19 cellular contexts compared by ENCODE assay signal in genomic region chr4:83846193-83846830, GRCh38.
DNase-seq lines count a peak whose midpoint lies in the region; ATAC-seq, FAIRE-seq and TF ChIP-seq lines count a peak whose summit lies in the region.
"Had no signal": no experiment of that assay in that cellular context is flagged by ENCODE, and none has a peak within 500 bp of the region (broad histone marks: within the 10 kb centered on the region; RNA-seq: fewer than 3 reads in every experiment).

No MANE protein-coding gene starts in this region.

- H4K20me1 ChIP-seq in HepG2 (ENCODE audit: insufficient read depth, low read length) (no peaks in the 10 kb centered on the region), K562 (replicated peaks; ENCODE audit: control insufficient read depth, insufficient read depth, low read length) (no peaks in the 10 kb centered on the region)

- 29% methylated on average over 3 of the region's 3 CpGs for WGBS in HepG2 (ENCODE audit: low lambda C conversion rate)
- WGBS in right lobe of liver (ENCODE audit: insufficient coverage, low coverage, low lambda C conversion rate, missing lambda C conversion rate) = 60% methylated on average over 3 of the region's 3 CpGs
- 0% methylated on average over 3 of the region's 3 CpGs for WGBS in K562 (ENCODE audit: insufficient coverage, low coverage, missing lambda C conversion rate)
- 80% methylated on average over 3 of the region's 3 CpGs for WGBS in esophagus muscularis mucosa

- H3K27me3 ChIP-seq in HepG2 (ENCODE audit: control insufficient read depth in 1 of 2, insufficient read depth in 2 of 2, low read length in 2 of 2) (no peaks in the 10 kb centered on the region), right lobe of liver (no peaks in the 10 kb centered on the region), K562 (ENCODE audit: control insufficient read depth in 2 of 2, insufficient read depth in 2 of 2, low read length in 2 of 2) (peaks cover 0 to 3% of the 10 kb centered on the region in 2 experiments; a peak in 1 of 5 replicates), esophagus muscularis mucosa (no peaks in the 10 kb centered on the region)
- H3K27me3 ChIP-seq: BE2C had no signal

- H3K4me2 ChIP-seq in HepG2 (ENCODE audit: low read depth, low read length) = no peak overlapping the region
- H3K4me2 ChIP-seq in K562 (ENCODE audit: insufficient read depth, low read length) = no peak overlapping the region

- in situ Hi-C loops in HepG2 (cut with HindIII; ENCODE audit: extremely low pct_ligation_motif_present, low pct_unique_long_range_greater_than_20kb) (no loop called here), K562 (cut with MboI) (no loop called here)

- TF ChIP-seq CTCF in HepG2 (CRISPR knock-in tag; IDR thresholded peaks at IDR 0.05) = no peak
- no peak for TF ChIP-seq CTCF in right lobe of liver (IDR thresholded peaks at IDR 0.05)
- peak in 2 of 3 experiments; percentile 22 to 34; a peak in 2 of 6 replicates for TF ChIP-seq CTCF in K562 (IDR thresholded peaks at IDR 0.05 in 2 of 3, conservative IDR thresholded peaks at IDR 0.05 in 1 of 3; ENCODE audit: insufficient read depth in 2 of 3, low read depth in 1 of 3, low read length in 3 of 3)
- TF ChIP-seq CTCF in esophagus muscularis mucosa (IDR thresholded peaks at IDR 0.05) = no peak
- no peak for TF ChIP-seq CTCF in RWPE1 (conservative IDR thresholded peaks at IDR 0.05; ENCODE audit: low read depth)

- H3K27ac ChIP-seq in HepG2 (ENCODE audit: extremely low read length, insufficient read depth, low read length) = no peak overlapping the region
- no peak overlapping the region for H3K27ac ChIP-seq in right lobe of liver
- H3K27ac ChIP-seq in K562 (ENCODE audit: extremely low read depth, low read depth, low read length) = no peak overlapping the region
- H3K27ac ChIP-seq in esophagus muscularis mucosa (replicated peaks in 1 of 4) = no peak overlapping the region
- no peak overlapping the region for H3K27ac ChIP-seq in RWPE1

- BruUV-seq in HepG2 (replicated peaks; lab: Mats Ljungman, UMichigan) (no TSS peak), K562 (replicated peaks; lab: Mats Ljungman, UMichigan) (no TSS peak)

- H3K79me2 ChIP-seq in HepG2 (ENCODE audit: insufficient read depth, low read length) = no peaks in the 10 kb centered on the region
- no peaks in the 10 kb centered on the region for H3K79me2 ChIP-seq in K562 (ENCODE audit: control insufficient read depth, insufficient read depth, low read length)

- H3K9me3 ChIP-seq in HepG2 (ENCODE audit: low read length) = no peaks in the 10 kb centered on the region
- no peaks in the 10 kb centered on the region for H3K9me3 ChIP-seq in right lobe of liver
- H3K9me3 ChIP-seq in K562 (replicated peaks; ENCODE audit: control insufficient read depth, insufficient read depth, low read depth, low read length) = no peaks in the 10 kb centered on the region
- H3K9me3 ChIP-seq in esophagus muscularis mucosa = no peaks in the 10 kb centered on the region
- H3K9me3 ChIP-seq: BE2C had no signal

- H3K9me1 ChIP-seq in K562 (ENCODE audit: control insufficient read depth, insufficient read depth, low read length) = no peaks in the 10 kb centered on the region

- CTCF ChIA-PET in HepG2 (lab: Yijun Ruan, JAX; ENCODE audit: low intra/inter-chr PET ratio, low total read pairs) (no interaction called here), K562 (lab: Yijun Ruan, JAX; ENCODE audit: low intra/inter-chr PET ratio) (no interaction called here), RWPE1 (lab: Yijun Ruan, JAX) (no interaction called here)

- H3K36me3 ChIP-seq in HepG2 (replicated peaks in 1 of 2; ENCODE audit: control insufficient read depth in 1 of 2, insufficient read depth in 2 of 2, low read length in 2 of 2) (no peaks in the 10 kb centered on the region), right lobe of liver (no peaks in the 10 kb centered on the region), K562 (ENCODE audit: control insufficient read depth, insufficient read depth, low read length) (no peaks in the 10 kb centered on the region), esophagus muscularis mucosa (no peaks in the 10 kb centered on the region)
- H3K36me3 ChIP-seq: BE2C had no signal

- DNase-seq in HepG2 (ENCODE audit: low spot score) (no peak), right lobe of liver (no peak), K562 (ENCODE audit: extremely low read depth in 1 of 4, low spot score in 3 of 4) (no peak), esophagus muscularis mucosa (ENCODE audit: extremely low spot score) (peak; percentile 90), RWPE1 (ENCODE audit: low spot score) (no peak)
- DNase-seq: ACHN; BE2C; C1 segment of cervical spinal cord; CD4-positive, CD25-positive, alpha-beta regulatory T cell; CD8-positive, alpha-beta memory T cell; COR-L47; GOT3; H9 had no signal

- TF ChIP-seq RAD21 in HepG2 (CRISPR knock-in tag; IDR thresholded peaks at IDR 0.05) (no peak), K562 (CRISPR knock-in tag; conservative IDR thresholded peaks at IDR 0.05 in 1 of 2, IDR thresholded peaks at IDR 0.05 in 1 of 2) (peak; percentile 20 to 49; a peak in 2 of 4 replicates)

- H3K4me1 ChIP-seq in HepG2 (ENCODE audit: insufficient read depth, low read length) (peaks cover 12% of the 10 kb centered on the region), right lobe of liver (no peaks in the 10 kb centered on the region), K562 (replicated peaks in 1 of 2; ENCODE audit: control insufficient read depth in 2 of 2, insufficient read depth in 2 of 2, low read length in 2 of 2) (no peaks in the 10 kb centered on the region), esophagus muscularis mucosa (no peaks in the 10 kb centered on the region)
- H3K4me1 ChIP-seq: BE2C had no signal

- POLR2A ChIA-PET in HepG2 (lab: Yijun Ruan, JAX) = no interaction called here
- POLR2A ChIA-PET in K562 (lab: Yijun Ruan, JAX) = no interaction called here
- POLR2A ChIA-PET in RWPE1 (lab: Yijun Ruan, JAX; ENCODE audit: low non-redundant PET) = no interaction called here

- H2AFZ ChIP-seq in HepG2 (ENCODE audit: low read length) (no peak overlapping the region), K562 (ENCODE audit: low read depth, low read length) (no peak overlapping the region)

- TF ChIP-seq POLR2A in HepG2 (IDR thresholded peaks at IDR 0.05; ENCODE audit: insufficient read depth in 1 of 2, low read depth in 2 of 2, low read length in 2 of 2) (no peak), right lobe of liver (IDR thresholded peaks at IDR 0.05) (no peak), K562 (conservative IDR thresholded peaks at IDR 0.05) (no peak), esophagus muscularis mucosa (IDR thresholded peaks at IDR 0.05; ENCODE audit: low read depth) (no peak)

- ATAC-seq in HepG2 (no peak), right lobe of liver (no peak), K562 (no peak), GM21515 (IDR thresholded peaks at IDR 0.05; ENCODE audit: unreplicated experiment) (no peak), HG02973 (IDR thresholded peaks at IDR 0.05; ENCODE audit: unreplicated experiment) (no peak)

- FAIRE-seq in HepG2 (lab: Jason Lieb, UNC) = no peak
- FAIRE-seq in K562 (lab: Jason Lieb, UNC) = peak; percentile 6
- FAIRE-seq: A204.1, D721Med, G401.6, GM12891 had no signal

- intact Hi-C loops in HepG2 (cut with micrococcal nuclease; ENCODE audit: unreplicated experiment) = no loop called here
- intact Hi-C loops in right lobe of liver (cut with DNase I) = no loop called here
- intact Hi-C loops in K562 (cut with micrococcal nuclease) = loop anchor here (5.0 kb wide), 1 partner anchor 204 kb away; no protein-coding TSS in a partner anchor
- intact Hi-C loops in esophagus muscularis mucosa (cut with DNase I) = no loop called here

- H3K9ac ChIP-seq in HepG2 (ENCODE audit: insufficient read depth, low read depth, low read length) = no peak overlapping the region
- no peak overlapping the region for H3K9ac ChIP-seq in K562 (ENCODE audit: insufficient read depth in 1 of 2, low read depth in 2 of 2, low read length in 2 of 2)

- H3K4me3 ChIP-seq in HepG2 (replicated peaks in 1 of 3; ENCODE audit: insufficient read depth in 1 of 3, low read depth in 2 of 3, low read length in 3 of 3) (no peak overlapping the region), right lobe of liver (no peak overlapping the region), K562 (no peak overlapping the region), esophagus muscularis mucosa (no peak overlapping the region)

- TF ChIP-seq EP300 in HepG2 (IDR thresholded peaks at IDR 0.05; ENCODE audit: low read depth in 2 of 2, low read length in 2 of 2) = no peak
- no peak for TF ChIP-seq EP300 in HepG2 (CRISPR knock-in tag; IDR thresholded peaks at IDR 0.05; ENCODE audit: borderline replicate concordance)
- no peak for TF ChIP-seq EP300 in K562 (IDR thresholded peaks at IDR 0.05; ENCODE audit: low read length)
- no peak for TF ChIP-seq EP300 in esophagus muscularis mucosa (IDR thresholded peaks at IDR 0.05)

TF ChIP-seq in HepG2, 621 proteins besides CTCF, POLR2A, EP300 and RAD21:
- TF ChIP-seq STAG1 (CRISPR knock-in tag; IDR thresholded peaks at IDR 0.05) = peak; percentile 19; the same call in 1 of the 2 replicates
- no peak for TF ChIP-seq ZNF572 (CRISPR knock-in tag; IDR thresholded peaks at IDR 0.05)

TF ChIP-seq in K562, 482 proteins besides CTCF, POLR2A, EP300 and RAD21 (continues in another document):
- TF ChIP-seq IFI16 (CRISPR knock-in tag; IDR thresholded peaks at IDR 0.05) (no peak), TFAP4 (CRISPR knock-in tag; IDR thresholded peaks at IDR 0.05; ENCODE audit: borderline replicate concordance) (no peak), SIN3B (IDR thresholded peaks at IDR 0.05; ENCODE audit: low read depth) (no peak), HNRNPLL (IDR thresholded peaks at IDR 0.05; ENCODE audit: low read depth, low read length, poor library complexity, severe bottlenecking) (no peak)

Comparison
In these comparisons a context has a peak if more than half of its experiments do, and no peak if none do; other contexts are left out.
1. CTCF ChIP-seq: peak in K562 (2 of 3); none in HepG2 (single experiment), right lobe of liver (0 of 4), esophagus muscularis mucosa (0 of 3) and RWPE1 (single experiment).
2. Of the 241 proteins assayed by ChIP-seq in both HepG2 and K562: peak only in HepG2: STAG1; only in K562: CTCF and RAD21; in both: none; in neither: 238.